Comparison of ENCODE assay signal across 14 cellular contexts in the genomic region with DNA sequence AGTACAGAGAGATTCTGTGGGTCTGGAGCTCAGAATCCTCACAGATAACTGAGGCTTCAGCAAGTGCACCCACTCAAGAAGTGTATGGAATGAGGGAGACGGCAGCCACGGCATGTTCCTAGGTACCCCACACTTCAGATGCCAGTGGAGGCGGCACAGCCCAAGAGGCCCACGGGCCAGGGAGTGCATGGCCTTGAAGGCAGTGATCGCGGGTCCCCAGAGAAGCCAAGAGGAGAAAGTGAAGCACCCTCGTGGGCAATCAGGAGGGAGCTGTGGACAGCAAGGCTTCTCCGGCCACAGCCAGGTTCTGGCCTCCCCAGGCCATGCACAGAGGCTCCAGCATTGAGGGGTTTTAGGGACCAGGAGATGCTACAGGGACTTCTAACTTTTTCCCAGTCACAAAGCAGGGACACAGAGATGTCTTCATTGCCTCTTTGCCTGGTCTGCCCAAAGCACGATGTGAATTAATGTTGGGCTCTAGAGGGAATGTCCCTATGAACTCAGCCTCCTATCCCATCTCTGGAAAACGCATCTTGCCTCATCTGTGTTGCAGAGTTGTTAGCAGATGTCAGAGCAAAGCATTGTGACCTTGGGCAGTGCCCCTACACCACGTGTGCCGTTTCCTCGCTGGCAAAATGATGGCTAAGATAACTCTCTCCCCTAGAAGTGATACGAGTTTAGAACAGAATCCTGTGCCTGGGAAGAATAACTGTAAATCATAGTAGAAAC. TPM values are rescaled to one million over a fixed set of nuclear protein-coding genes. Genes with fewer than 3 reads are reported as not detected.
A peak's percentile ranks its signal among the peaks of the same experiment; 100 is the strongest.
DNase-seq lines count a peak whose midpoint lies in the region; ATAC-seq and TF ChIP-seq lines count a peak whose summit lies in the region.
"Had no signal": no experiment of that assay in that cellular context is flagged by ENCODE, and none has a peak within 500 bp of the region (broad histone marks: within the 10 kb centered on the region; RNA-seq: fewer than 3 reads in every experiment).

No MANE protein-coding gene starts in this region.

- no peak overlapping the region for H3K4me3 ChIP-seq in CD8-positive, alpha-beta T cell (ENCODE audit: low read depth, low read length)
- H3K4me3 ChIP-seq: BLaER1 treated with 17β-estradiol and CSF1 and Interleukin-3, amounts not matched to agents 10 nM and 100 nM had no signal

- no peak overlapping the region for H3K4me3 Mint-ChIP-seq in activated CD4-positive, alpha-beta T cell treated with anti-CD3 and anti-CD28 coated beads, Interleukin-2, amount 10 ng/mL, durations not matched to agents 7 days and 5 days
- H3K4me3 Mint-ChIP-seq in CD8-positive, alpha-beta T cell: no peak overlapping the region
- no peak overlapping the region for H3K4me3 Mint-ChIP-seq in dendritic cell treated with granulocyte-macrophage colony-stimulating factor and Interleukin-4, amounts not matched to agents 40 ng/mL and 50 ng/mL, for 4 days
- H3K4me3 Mint-ChIP-seq in stimulated activated effector memory CD8-positive, alpha-beta T cell treated with anti-CD3 and anti-CD28 coated beads, Interleukin-12 subunit alpha, Interleukin-12 subunit beta, amount 100 ng/mL, for 72 hours: no peak overlapping the region

- POLR2A ChIA-PET in activated CD4-positive, alpha-beta T cell treated with anti-CD3 and anti-CD28 coated beads, Interleukin-2, amount 10 ng/mL, durations not matched to agents 7 days and 5 days (lab: Charles Lee): interaction anchor here (0.5 kb wide), 1 partner anchor 321 kb away, joined by 3 read pairs; no protein-coding TSS in a partner anchor
- POLR2A ChIA-PET in CD8-positive, alpha-beta T cell (lab: Charles Lee): no interaction called here

- peaks cover 13% of the 10 kb centered on the region for H3K4me1 Mint-ChIP-seq in activated CD4-positive, alpha-beta T cell treated with anti-CD3 and anti-CD28 coated beads, Interleukin-2, amount 10 ng/mL, durations not matched to agents 7 days and 5 days
- peaks cover 13% of the 10 kb centered on the region for H3K4me1 Mint-ChIP-seq in CD8-positive, alpha-beta T cell (ENCODE audit: low read depth)
- H3K4me1 Mint-ChIP-seq in dendritic cell treated with granulocyte-macrophage colony-stimulating factor and Interleukin-4, amounts not matched to agents 40 ng/mL and 50 ng/mL, for 4 days (ENCODE audit: low read depth): peaks cover 30% of the 10 kb centered on the region
- H3K4me1 Mint-ChIP-seq in stimulated activated effector memory CD8-positive, alpha-beta T cell treated with anti-CD3 and anti-CD28 coated beads, Interleukin-12 subunit alpha, Interleukin-12 subunit beta, amount 100 ng/mL, for 72 hours: peaks cover 10% of the 10 kb centered on the region

- H3K27ac ChIP-seq in CD8-positive, alpha-beta T cell (ENCODE audit: low read depth, low read length): no peak overlapping the region
- H3K27ac ChIP-seq: BLaER1 treated with 17β-estradiol and CSF1 and Interleukin-3, amounts not matched to agents 10 nM and 100 nM had no signal

- peaks cover 5% of the 10 kb centered on the region for H3K36me3 Mint-ChIP-seq in activated CD4-positive, alpha-beta T cell treated with anti-CD3 and anti-CD28 coated beads, Interleukin-2, amount 10 ng/mL, durations not matched to agents 7 days and 5 days (ENCODE audit: low read depth)
- peaks cover 35% of the 10 kb centered on the region for H3K36me3 Mint-ChIP-seq in CD8-positive, alpha-beta T cell
- peaks cover 67% of the 10 kb centered on the region for H3K36me3 Mint-ChIP-seq in dendritic cell treated with granulocyte-macrophage colony-stimulating factor and Interleukin-4, amounts not matched to agents 40 ng/mL and 50 ng/mL, for 4 days (ENCODE audit: low read depth)
- H3K36me3 Mint-ChIP-seq in stimulated activated effector memory CD8-positive, alpha-beta T cell treated with anti-CD3 and anti-CD28 coated beads, Interleukin-12 subunit alpha, Interleukin-12 subunit beta, amount 100 ng/mL, for 72 hours: peaks cover 54% of the 10 kb centered on the region

- H3K36me3 ChIP-seq in CD8-positive, alpha-beta T cell (ENCODE audit: insufficient read depth, low read length): no peaks in the 10 kb centered on the region

- H3K27me3 Mint-ChIP-seq in activated CD4-positive, alpha-beta T cell treated with anti-CD3 and anti-CD28 coated beads, Interleukin-2, amount 10 ng/mL, durations not matched to agents 7 days and 5 days: peaks cover 10% of the 10 kb centered on the region
- H3K27me3 Mint-ChIP-seq in CD8-positive, alpha-beta T cell (ENCODE audit: low read depth): no peaks in the 10 kb centered on the region
- peaks cover 15% of the 10 kb centered on the region for H3K27me3 Mint-ChIP-seq in dendritic cell treated with granulocyte-macrophage colony-stimulating factor and Interleukin-4, amounts not matched to agents 40 ng/mL and 50 ng/mL, for 4 days

- peak overlapping the region; percentile 33 for H3K27ac Mint-ChIP-seq in activated CD4-positive, alpha-beta T cell treated with anti-CD3 and anti-CD28 coated beads, Interleukin-2, amount 10 ng/mL, durations not matched to agents 7 days and 5 days
- peak overlapping the region; percentile 29 for H3K27ac Mint-ChIP-seq in CD8-positive, alpha-beta T cell
- peak overlapping the region; percentile 41 for H3K27ac Mint-ChIP-seq in dendritic cell treated with granulocyte-macrophage colony-stimulating factor and Interleukin-4, amounts not matched to agents 40 ng/mL and 50 ng/mL, for 4 days
- H3K27ac Mint-ChIP-seq in stimulated activated effector memory CD8-positive, alpha-beta T cell treated with anti-CD3 and anti-CD28 coated beads, Interleukin-12 subunit alpha, Interleukin-12 subunit beta, amount 100 ng/mL, for 72 hours: no peak overlapping the region

- no peaks in the 10 kb centered on the region for H3K9me3 ChIP-seq in CD8-positive, alpha-beta T cell (ENCODE audit: low read length)
- H3K9me3 ChIP-seq: BLaER1 treated with 17β-estradiol and CSF1 and Interleukin-3, amounts not matched to agents 10 nM and 100 nM had no signal

- CTCF ChIA-PET in activated CD4-positive, alpha-beta T cell treated with anti-CD3 and anti-CD28 coated beads, Interleukin-2, amount 10 ng/mL, durations not matched to agents 7 days and 5 days (lab: Charles Lee): no interaction called here
- CTCF ChIA-PET in CD8-positive, alpha-beta T cell (lab: Charles Lee): no interaction called here

- intact Hi-C loops in CD8-positive, alpha-beta T cell (cut with DNase I, micrococcal nuclease): loop anchor here in 1 of 2 experiments (5.0 kb wide), 1 partner anchor 54 kb away; a partner anchor contains a TSS
- intact Hi-C loops in dendritic cell treated with granulocyte-macrophage colony-stimulating factor and Interleukin-4, amounts not matched to agents 40 ng/mL and 50 ng/mL, for 4 days (cut with micrococcal nuclease): loop anchor here (10.0 kb wide), 1 partner anchor 57 kb away; a partner anchor contains a TSS
- intact Hi-C loops in posterior vena cava (cut with DNase I): no loop called here

- ATAC-seq in CD8-positive, alpha-beta T cell: no peak
- ATAC-seq in stimulated activated effector memory CD8-positive, alpha-beta T cell treated with anti-CD3 and anti-CD28 coated beads, Interleukin-12 subunit alpha, Interleukin-12 subunit beta, amount 100 ng/mL, for 72 hours: no peak
- ATAC-seq in HG02571 (IDR thresholded peaks at IDR 0.05; ENCODE audit: unreplicated experiment): no peak

- H3K9me3 Mint-ChIP-seq in activated CD4-positive, alpha-beta T cell treated with anti-CD3 and anti-CD28 coated beads, Interleukin-2, amount 10 ng/mL, durations not matched to agents 7 days and 5 days: no peaks in the 10 kb centered on the region
- H3K9me3 Mint-ChIP-seq in CD8-positive, alpha-beta T cell: no peaks in the 10 kb centered on the region
- H3K9me3 Mint-ChIP-seq in dendritic cell treated with granulocyte-macrophage colony-stimulating factor and Interleukin-4, amounts not matched to agents 40 ng/mL and 50 ng/mL, for 4 days: no peaks in the 10 kb centered on the region
- H3K9me3 Mint-ChIP-seq in stimulated activated effector memory CD8-positive, alpha-beta T cell treated with anti-CD3 and anti-CD28 coated beads, Interleukin-12 subunit alpha, Interleukin-12 subunit beta, amount 100 ng/mL, for 72 hours: no peaks in the 10 kb centered on the region

- TF ChIP-seq CTCF in CD8-positive, alpha-beta T cell (IDR thresholded peaks at IDR 0.05): no peak

- peaks cover 10% of the 10 kb centered on the region for H3K4me1 ChIP-seq in CD8-positive, alpha-beta T cell (ENCODE audit: insufficient read depth, low read length)

- H3K27me3 ChIP-seq in CD8-positive, alpha-beta T cell (ENCODE audit: insufficient read depth, low read length): no peaks in the 10 kb centered on the region

- no peak for DNase-seq in activated CD4-positive, alpha-beta T cell treated with anti-CD3 and anti-CD28 coated beads, Interleukin-2, amount 10 ng/mL, durations not matched to agents 7 days and 5 days
- DNase-seq in activated CD4-positive, alpha-beta T cell treated with anti-CD3 and anti-CD28 coated beads, Interleukin-2, amount 50 U/mL, for 1 hour: no peak
- no peak for DNase-seq in CD8-positive, alpha-beta T cell
- DNase-seq in posterior vena cava (ENCODE audit: low spot score) (peak; percentile 70), SHP77 treated with DMSO at 0.1 percent for 48 hours (lab: John Stamatoyannopoulos, UW) (no peak)
- DNase-seq in stimulated activated effector memory CD8-positive, alpha-beta T cell treated with anti-CD3 and anti-CD28 coated beads, Interleukin-12 subunit alpha, Interleukin-12 subunit beta, amount 100 ng/mL, for 72 hours (ENCODE audit: low spot score in 2 of 2): no peak
- DNase-seq: 8988T, MM.1S, NCI-H1105 treated with DMSO at 0.1 percent for 48 hours, NCI-H187, NCI-H446 treated with DMSO at 0.1 percent for 48 hours had no signal

RNA-seq across cellular contexts. Expression of a gene that starts 2.6 kb away (rescaled TPM):
- total RNA-seq in activated CD4-positive, alpha-beta T cell treated with anti-CD3 and anti-CD28 coated beads, Interleukin-2, amount 10 ng/mL, durations not matched to agents 7 days and 5 days: 1 to 10 TPM in 1 of 2 experiments, under 1 TPM in 1; 0.83 to 1.8 TPM
- 1 to 10 TPM in 1 of 2 experiments, not detected in 1; 1.5 TPM for total RNA-seq in CD8-positive, alpha-beta T cell
- 1 to 10 TPM in 1 of 2 donors, not detected in 1; 1.4 TPM for total RNA-seq in posterior vena cava

RNA-seq across cellular contexts. Expression of a gene that starts 56.7 kb away (rescaled TPM):
- total RNA-seq in activated CD4-positive, alpha-beta T cell treated with anti-CD3 and anti-CD28 coated beads, Interleukin-2, amount 10 ng/mL, durations not matched to agents 7 days and 5 days: 10 to 100 TPM; 40.7 to 41.4 TPM
- total RNA-seq in CD8-positive, alpha-beta T cell: 10 to 100 TPM; 43.8 to 47.0 TPM
- 10 to 100 TPM; 57.8 to 60.7 TPM for total RNA-seq in posterior vena cava
